ENCODE assay signal across 1 cellular context in genomic region chr6:42744351-42744890, GRCh38.
TF ChIP-seq lines count a peak whose summit lies in the region.

No MANE protein-coding gene starts in this region.

TF ChIP-seq in SK-N-SH treated with all-trans-retinoic acid at 6 μM for 48 hours, 23 proteins besides CTCF, POLR2A, EP300 and RAD21 (continued from another document):
- TF ChIP-seq PPARA (CRISPR knock-in tag; IDR thresholded peaks at IDR 0.05; ENCODE audit: borderline replicate concordance): no peak
